In the genomic region with DNA sequence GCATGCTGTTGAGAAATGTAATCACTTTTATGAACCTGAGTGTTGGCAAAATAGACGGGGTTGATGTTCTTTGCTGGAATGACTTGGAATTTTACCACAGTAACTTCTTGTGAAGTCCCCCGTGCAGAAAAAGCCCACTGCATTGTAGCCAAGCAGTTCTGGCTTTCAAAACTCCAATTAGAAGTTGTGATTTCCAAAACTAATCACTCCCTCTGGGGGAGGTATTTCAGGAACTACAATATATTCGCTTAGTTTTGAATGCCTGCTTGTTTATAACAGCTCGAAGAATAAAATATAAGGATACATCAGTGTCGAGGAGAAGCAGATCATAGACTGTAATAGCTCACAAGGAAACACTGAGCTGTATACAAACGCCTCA, we compare ENCODE assay signal across 8 cellular contexts.
DNase-seq lines count a peak whose midpoint lies in the region; ATAC-seq and TF ChIP-seq lines count a peak whose summit lies in the region.

No MANE protein-coding gene starts in this region.

- H3K27me3 ChIP-seq in HUES6 (ENCODE audit: control insufficient read depth, insufficient read depth, low read length) = no peaks in the 10 kb centered on the region; the same call in 1 of the 2 replicates
- no peaks in the 10 kb centered on the region for H3K27me3 ChIP-seq in uterus

- H3K9ac ChIP-seq in HUES6 (ENCODE audit: low read length) = peak overlapping the region; percentile 71

- H3K4me1 ChIP-seq in HUES6 (ENCODE audit: control insufficient read depth, insufficient read depth, low read length) (peaks cover 21% of the 10 kb centered on the region), uterus (peaks cover 8 to 11% of the 10 kb centered on the region in 2 donors)

- H3K36me3 ChIP-seq in HUES6 (ENCODE audit: control insufficient read depth, insufficient read depth, low read length) = no peaks in the 10 kb centered on the region
- H3K36me3 ChIP-seq in uterus = no peaks in the 10 kb centered on the region

- intact Hi-C loops in uterus (cut with DNase I; ENCODE audit: low total_unique reads) = no loop called here

- H3K27ac ChIP-seq in HUES6 (ENCODE audit: low read depth, low read length) (no peak overlapping the region), caudate nucleus (ENCODE audit: low read depth, low read length) (peak overlapping the region; percentile 67), uterus (peak overlapping the region; percentile 89 to 93)

- ATAC-seq in HG03280 (IDR thresholded peaks at IDR 0.05; ENCODE audit: unreplicated experiment) (no peak), HG03442 (IDR thresholded peaks at IDR 0.05; ENCODE audit: unreplicated experiment) (no peak)

- TF ChIP-seq POLR2A in uterus (IDR thresholded peaks at IDR 0.05) = no peak

- H3K4me3 ChIP-seq in GM12864 (ENCODE audit: low read depth, low read length) = peak overlapping the region; percentile 55
- H3K4me3 ChIP-seq in HUES6 (ENCODE audit: low read depth, low read length) = peak overlapping the region; percentile 76
- peak overlapping the region; percentile 52 to 66 for H3K4me3 ChIP-seq in uterus

- DNase-seq in GM12864 (ENCODE audit: low read depth) = no peak
- peak in 1 of 61 donors; percentile 58 for DNase-seq in caudate nucleus (lab: John Stamatoyannopoulos, UW)
- peak; percentile 42 for DNase-seq in medulla oblongata (ENCODE audit: extremely low spot score)
- no peak for DNase-seq in uterus
- no peak for DNase-seq in middle frontal gyrus (ENCODE audit: extremely low spot score, low spot score)

- H3K9me3 ChIP-seq in HUES6 (ENCODE audit: control insufficient read depth, insufficient read depth, low read depth, low read length) (no peaks in the 10 kb centered on the region), uterus (no peaks in the 10 kb centered on the region)

- TF ChIP-seq CTCF in GM12864 (IDR thresholded peaks at IDR 0.05; ENCODE audit: low read depth, low read length, missing control alignments) (no peak), uterus (IDR thresholded peaks at IDR 0.05) (no peak)
